Comparison of ENCODE assay signal across 20 cellular contexts in the genomic region with DNA sequence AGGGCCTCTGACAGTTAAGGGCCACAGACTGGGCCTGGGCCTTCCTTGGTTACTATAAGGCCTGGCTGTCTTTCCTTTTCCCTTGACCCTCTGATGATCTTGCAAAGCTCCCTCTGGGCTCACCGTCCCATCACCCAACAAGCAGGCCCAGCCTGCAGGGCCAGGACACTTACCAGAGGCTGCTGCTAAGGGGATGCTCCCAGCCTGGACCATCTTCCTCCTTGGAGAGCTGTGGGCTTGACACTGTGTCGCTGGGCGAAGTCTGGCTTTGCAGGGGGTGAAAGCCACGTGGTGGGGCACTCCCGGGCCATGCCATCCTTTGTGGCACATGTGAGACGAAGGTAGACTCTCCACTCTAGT. TPM values are rescaled to one million over a fixed set of nuclear protein-coding genes. Genes with fewer than 3 reads are reported as not detected.
DNase-seq lines count a peak whose midpoint lies in the region; ATAC-seq and TF ChIP-seq lines count a peak whose summit lies in the region.
"Had no signal": no experiment of that assay in that cellular context is flagged by ENCODE, and none has a peak within 500 bp of the region (broad histone marks: within the 10 kb centered on the region; RNA-seq: fewer than 3 reads in every experiment).

No MANE protein-coding gene starts in this region.

- H4K20me1 ChIP-seq in BLaER1 treated with 17β-estradiol and CSF1 and Interleukin-3, amounts not matched to agents 10 nM and 100 nM, result peaks cover 0 to 6% (median 0%) of the 10 kb centered on the region in 11 experiments; a peak in 2 of 22 replicates
- no peaks in the 10 kb centered on the region; the same call in 1 of the 2 replicates for H4K20me1 ChIP-seq in Karpas-422 (ENCODE audit: insufficient read depth, low read depth, low read length)

- peaks cover 0 to under 1% (median 0%) of the 10 kb centered on the region in 11 experiments; a peak in 2 of 22 replicates for H3K9me3 ChIP-seq in BLaER1 treated with 17β-estradiol and CSF1 and Interleukin-3, amounts not matched to agents 10 nM and 100 nM (replicated peaks in 1 of 11)
- no peaks in the 10 kb centered on the region for H3K9me3 ChIP-seq in Karpas-422 (ENCODE audit: low read length)
- H3K9me3 ChIP-seq: A549, Caco-2, SK-N-SH had no signal

- H3K27me3 ChIP-seq in BLaER1 treated with 17β-estradiol and CSF1 and Interleukin-3, amounts not matched to agents 10 nM and 100 nM, result no peaks in the 10 kb centered on the region
- no peaks in the 10 kb centered on the region for H3K27me3 ChIP-seq in Karpas-422 (ENCODE audit: low read length)

- H3K9me3 Mint-ChIP-seq in brain (peaks cover 0 to 5% (median 0%) of the 10 kb centered on the region in 5 experiments), Calu3 (ENCODE audit: low read depth, unreplicated experiment) (no peaks in the 10 kb centered on the region)
- H3K9me3 Mint-ChIP-seq in stimulated activated effector memory CD8-positive, alpha-beta T cell treated with anti-CD3 and anti-CD28 coated beads, Interleukin-12 subunit alpha, Interleukin-12 subunit beta, amount 100 ng/mL, for 72 hours, result no peaks in the 10 kb centered on the region

- peak overlapping the region in 3 of 11 experiments; percentile 13 to 75 (median 72); a peak in 3 of 22 replicates for H3K9ac ChIP-seq in BLaER1 treated with 17β-estradiol and CSF1 and Interleukin-3, amounts not matched to agents 10 nM and 100 nM
- H3K9ac ChIP-seq in Karpas-422 (ENCODE audit: low read length), result peak overlapping the region; percentile 65; the same call in 1 of the 2 replicates
- H3K9ac ChIP-seq: SK-N-SH had no signal

- H3K36me3 Mint-ChIP-seq in brain (peaks cover 57% of the 10 kb centered on the region), Calu3 (ENCODE audit: insufficient read depth, unreplicated experiment) (peaks cover 31% of the 10 kb centered on the region)
- H3K36me3 Mint-ChIP-seq in stimulated activated effector memory CD8-positive, alpha-beta T cell treated with anti-CD3 and anti-CD28 coated beads, Interleukin-12 subunit alpha, Interleukin-12 subunit beta, amount 100 ng/mL, for 72 hours, result peaks cover 46% of the 10 kb centered on the region

- peaks cover 32% of the 10 kb centered on the region for H3K79me2 ChIP-seq in Karpas-422 (ENCODE audit: low read length)

- TF ChIP-seq CTCF in brain (conservative IDR thresholded peaks at IDR 0.05) (no peak), Calu3 (IDR thresholded peaks at IDR 0.05; ENCODE audit: unreplicated experiment) (no peak)

- peaks cover 62 to 71% (median 67%) of the 10 kb centered on the region in 10 experiments for H3K4me1 ChIP-seq in BLaER1 treated with 17β-estradiol and CSF1 and Interleukin-3, amounts not matched to agents 10 nM and 100 nM
- H3K4me1 ChIP-seq in Karpas-422 (ENCODE audit: low read length), result peaks cover 57% of the 10 kb centered on the region

- H3K36me3 ChIP-seq in BLaER1 treated with 17β-estradiol and CSF1 and Interleukin-3, amounts not matched to agents 10 nM and 100 nM, result peaks cover 34 to 54% (median 43%) of the 10 kb centered on the region in 11 experiments
- H3K36me3 ChIP-seq in Karpas-422 (ENCODE audit: insufficient read depth, low read length), result peaks cover 20% of the 10 kb centered on the region

- no peak for ATAC-seq in GM21737 (IDR thresholded peaks at IDR 0.05; ENCODE audit: unreplicated experiment)
- ATAC-seq in stimulated activated effector memory CD8-positive, alpha-beta T cell treated with anti-CD3 and anti-CD28 coated beads, Interleukin-12 subunit alpha, Interleukin-12 subunit beta, amount 100 ng/mL, for 72 hours, result no peak
- ATAC-seq: A549 had no signal

- H3K27ac ChIP-seq in BLaER1 treated with 17β-estradiol and CSF1 and Interleukin-3, amounts not matched to agents 10 nM and 100 nM, result peak overlapping the region in 7 of 11 experiments; percentile 80 to 94 (median 88); a peak in 9 of 22 replicates
- H3K27ac ChIP-seq in Karpas-422 (ENCODE audit: low read length), result peak overlapping the region; percentile 96; the same call in 1 of the 2 replicates
- H3K27ac ChIP-seq: A549 had no signal

- no peak overlapping the region for H3K27ac Mint-ChIP-seq in brain
- no peak overlapping the region for H3K27ac Mint-ChIP-seq in Calu3 (ENCODE audit: unreplicated experiment)
- no peak overlapping the region for H3K27ac Mint-ChIP-seq in stimulated activated effector memory CD8-positive, alpha-beta T cell treated with anti-CD3 and anti-CD28 coated beads, Interleukin-12 subunit alpha, Interleukin-12 subunit beta, amount 100 ng/mL, for 72 hours

- peak overlapping the region; percentile 79 to 93 (median 89) for H3K4me2 ChIP-seq in BLaER1 treated with 17β-estradiol and CSF1 and Interleukin-3, amounts not matched to agents 10 nM and 100 nM
- H3K4me2 ChIP-seq in Karpas-422 (ENCODE audit: low read depth, low read length, poor library complexity, severe bottlenecking), result peak overlapping the region; percentile 60
- H3K4me2 ChIP-seq: A549, SK-N-SH had no signal

- H2AFZ ChIP-seq in Karpas-422 (ENCODE audit: low read length), result no peak overlapping the region

- peak overlapping the region in 1 of 10 experiments; percentile 41; a peak in 1 of 20 replicates for H3K4me3 ChIP-seq in BLaER1 treated with 17β-estradiol and CSF1 and Interleukin-3, amounts not matched to agents 10 nM and 100 nM
- no peak overlapping the region for H3K4me3 ChIP-seq in Karpas-422 (ENCODE audit: low read length)
- H3K4me3 ChIP-seq: A549 had no signal

- H3K4me1 Mint-ChIP-seq in brain (peaks cover 42% of the 10 kb centered on the region), Calu3 (ENCODE audit: low read depth, unreplicated experiment) (peaks cover 27% of the 10 kb centered on the region)
- H3K4me1 Mint-ChIP-seq in stimulated activated effector memory CD8-positive, alpha-beta T cell treated with anti-CD3 and anti-CD28 coated beads, Interleukin-12 subunit alpha, Interleukin-12 subunit beta, amount 100 ng/mL, for 72 hours, result peaks cover 37% of the 10 kb centered on the region

- BruUV-seq in Calu3 (replicated peaks; lab: Mats Ljungman, UMichigan), result no TSS peak

- CTCF ChIA-PET in Calu3 (lab: Charles Lee), result no interaction called here

- peak overlapping the region in 3 of 5 experiments; percentile 12 to 16 (median 16) for H3K4me3 Mint-ChIP-seq in brain
- H3K4me3 Mint-ChIP-seq in Calu3 (ENCODE audit: low read depth, unreplicated experiment), result no peak overlapping the region
- H3K4me3 Mint-ChIP-seq in stimulated activated effector memory CD8-positive, alpha-beta T cell treated with anti-CD3 and anti-CD28 coated beads, Interleukin-12 subunit alpha, Interleukin-12 subunit beta, amount 100 ng/mL, for 72 hours, result no peak overlapping the region
- H3K4me3 Mint-ChIP-seq: CD14-positive monocyte had no signal

- no peak for DNase-seq in Karpas-422
- peak; percentile 50 for DNase-seq in posterior vena cava (ENCODE audit: low spot score)
- no peak for DNase-seq in Calu3
- DNase-seq in amniotic stem cell (lab: John Stamatoyannopoulos, UW), result no peak
- no peak for DNase-seq in stimulated activated effector memory CD8-positive, alpha-beta T cell treated with anti-CD3 and anti-CD28 coated beads, Interleukin-12 subunit alpha, Interleukin-12 subunit beta, amount 100 ng/mL, for 72 hours (ENCODE audit: low spot score in 2 of 2)
- DNase-seq: H7, Kasumi-1, NCI-H1105 treated with DMSO at 0.1 percent for 48 hours, NCI-H1694 treated with DMSO at 0.1 percent for 48 hours, NCI-H2107, NCI-H226, NCI-H524 treated with DMSO at 0.1 percent for 48 hours, SHP77, SK-N-SH had no signal

- H3K9me2 ChIP-seq in Karpas-422 (replicated peaks; ENCODE audit: insufficient read depth, low read length), result no peaks in the 10 kb centered on the region
- H3K9me2 ChIP-seq: SK-N-SH had no signal

- intact Hi-C loops in posterior vena cava (cut with DNase I) (no loop called here), Calu3 (cut with micrococcal nuclease; ENCODE audit: unreplicated experiment) (no loop called here)

- H3K27me3 Mint-ChIP-seq in brain (peaks cover 17% of the 10 kb centered on the region), Calu3 (ENCODE audit: unreplicated experiment) (no peaks in the 10 kb centered on the region)

RNA-seq across cellular contexts. Expression of gene C11orf24, which starts 3.9 kb away (rescaled TPM):
- total RNA-seq in Karpas-422 (2014; rRNA removed; shearing (Covaris generic); ENCODE audit: low replicate concordance), result 25.4 and 37.4 TPM in 2 replicates
- polyA plus RNA-seq in brain (ENCODE audit: insufficient read depth, low read depth, low replicate concordance), result 23.2 TPM
- 10 to 100 TPM; 67.2 to 74.9 TPM for total RNA-seq in posterior vena cava
- 46.3 and 52.3 TPM in 2 replicates for total RNA-seq in Calu3 (2022)

RNA-seq across cellular contexts. Expression of gene LRP5, which starts 44.5 kb away (rescaled TPM):
- 0.04 and 0.07 TPM in 2 replicates for total RNA-seq in Karpas-422 (2014; rRNA removed; shearing (Covaris generic); ENCODE audit: low replicate concordance)
- polyA plus RNA-seq in brain (ENCODE audit: insufficient read depth, low read depth, low replicate concordance), result 27.2 TPM
- 10 to 100 TPM; 46.2 to 48.5 TPM for total RNA-seq in posterior vena cava
- total RNA-seq in Calu3 (2022), result 64.8 and 82.0 TPM in 2 replicates

RNA-seq across cellular contexts. Expression of gene KMT5B, which starts 54.8 kb away (rescaled TPM):
- 20.9 and 21.2 TPM in 2 replicates for total RNA-seq in Karpas-422 (2014; rRNA removed; shearing (Covaris generic); ENCODE audit: low replicate concordance)
- polyA plus RNA-seq in brain (ENCODE audit: insufficient read depth, low read depth, low replicate concordance), result 20.2 TPM
- total RNA-seq in posterior vena cava (10 to 100 TPM; 34.3 to 39.0 TPM), Calu3 (2022) (31.3 and 39.2 TPM in 2 replicates)

Comparison
In these comparisons a context has a peak if more than half of its experiments do, and no peak if none do; other contexts are left out.
1. H3K4me3 Mint-ChIP-seq: peak in brain (3 of 5); none in Calu3 (single experiment) and stimulated activated effector memory CD8-positive, alpha-beta T cell treated with anti-CD3 and anti-CD28 coated beads, Interleukin-12 subunit alpha, Interleukin-12 subunit beta, amount 100 ng/mL, for 72 hours (single experiment).
2. RNA of gene LRP5, which starts 44.5 kb away (total RNA-seq): 64.8 to 82.0 TPM in Calu3 and 46.2 to 48.5 TPM in posterior vena cava; 0.04 to 0.07 TPM in Karpas-422; every median in the first group is over 10 times any median in the second.